9 cellular contexts compared by ENCODE assay signal in the genomic region with DNA sequence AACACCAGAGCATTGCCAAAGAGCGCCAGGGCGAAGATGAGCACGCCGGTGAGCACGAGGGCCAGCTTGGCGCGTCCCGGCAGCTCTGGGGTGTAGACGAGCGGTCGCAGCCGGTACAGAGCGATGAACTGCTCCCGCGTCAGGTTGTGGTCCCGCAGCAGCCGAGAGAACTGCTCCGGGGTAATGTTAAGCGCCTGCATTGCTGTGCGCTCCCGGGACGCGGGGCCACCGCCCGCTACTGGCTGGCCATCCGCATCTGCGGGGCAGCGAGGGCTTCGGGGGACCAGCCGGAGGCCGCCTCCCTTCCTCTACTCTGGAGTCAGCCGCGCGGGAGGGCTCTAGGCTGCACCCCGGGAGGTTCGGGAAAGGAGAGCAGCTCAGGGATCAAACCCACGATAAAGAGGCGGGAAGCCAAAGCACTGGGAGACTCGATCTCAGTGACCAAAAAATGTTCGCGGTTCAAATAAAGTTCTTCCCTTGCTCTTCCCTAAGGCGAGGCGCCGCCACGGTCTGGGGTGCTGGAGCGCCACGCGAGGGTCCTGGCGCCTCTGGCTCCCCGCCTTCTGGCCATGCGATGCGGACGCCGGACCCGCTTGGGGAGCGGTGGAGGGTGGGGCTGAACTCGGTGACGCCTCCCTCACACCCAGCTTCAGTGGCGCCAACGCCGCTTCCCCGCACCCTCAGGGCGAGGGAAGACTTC. TPM values are rescaled to one million over a fixed set of nuclear protein-coding genes. Genes with fewer than 3 reads are reported as not detected.
DNase-seq lines count a peak whose midpoint lies in the region; ATAC-seq and TF ChIP-seq lines count a peak whose summit lies in the region.
"Had no signal": no experiment of that assay in that cellular context is flagged by ENCODE, and none has a peak within 500 bp of the region (broad histone marks: within the 10 kb centered on the region; RNA-seq: fewer than 3 reads in every experiment).

A gene (minus strand): TSS at position 571 of the 700 bp plus-strand sequence. CDS start 371 bp downstream, at position 200.

- H3K27ac ChIP-seq in subcutaneous abdominal adipose tissue (ENCODE audit: low read depth, low read length) = no peak within 1 kb of the TSS
- H3K27ac ChIP-seq: BLaER1 treated with 17β-estradiol and CSF1 and Interleukin-3, amounts not matched to agents 10 nM and 100 nM had no signal

- no peak within 1 kb of the TSS for H3K9ac ChIP-seq in subcutaneous abdominal adipose tissue (ENCODE audit: low read length in 5 of 5)
- H3K9ac ChIP-seq: BLaER1 treated with 17β-estradiol and CSF1 and Interleukin-3, amounts not matched to agents 10 nM and 100 nM had no signal

- H3K4me1 ChIP-seq in subcutaneous abdominal adipose tissue (ENCODE audit: control insufficient read depth in 5 of 5, insufficient read depth in 5 of 5, low read length in 5 of 5) = peaks cover 0 to 12% (median 10%) of the 10 kb centered on the region in 5 donors

- no peaks in the 10 kb centered on the region for H3K9me3 Mint-ChIP-seq in activated CD4-positive, alpha-beta T cell treated with anti-CD3 and anti-CD28 coated beads, Interleukin-2, amount 10 ng/mL, durations not matched to agents 24 days and 14 days
- H3K9me3 Mint-ChIP-seq in immature natural killer cell = peaks cover 0 to 2% (median 0%) of the 10 kb centered on the region in 6 donors

- no peak within 1 kb of the TSS for H3K27ac Mint-ChIP-seq in activated CD4-positive, alpha-beta T cell treated with anti-CD3 and anti-CD28 coated beads, Interleukin-2, amount 10 ng/mL, durations not matched to agents 24 days and 14 days
- H3K27ac Mint-ChIP-seq in immature natural killer cell = no peak within 1 kb of the TSS

- peak within 1 kb of the TSS; percentile 36 for H3K4me3 Mint-ChIP-seq in activated CD4-positive, alpha-beta T cell treated with anti-CD3 and anti-CD28 coated beads, Interleukin-2, amount 10 ng/mL, durations not matched to agents 24 days and 14 days
- peak within 1 kb of the TSS in 3 of 5 donors; percentile 3 to 39 (median 22) for H3K4me3 Mint-ChIP-seq in immature natural killer cell

- peaks cover 5% of the 10 kb centered on the region for H3K4me1 Mint-ChIP-seq in activated CD4-positive, alpha-beta T cell treated with anti-CD3 and anti-CD28 coated beads, Interleukin-2, amount 10 ng/mL, durations not matched to agents 24 days and 14 days
- peaks cover 3 to 7% of the 10 kb centered on the region in 2 donors for H3K4me1 Mint-ChIP-seq in immature natural killer cell

- peaks cover 59% of the 10 kb centered on the region for H3K27me3 Mint-ChIP-seq in activated CD4-positive, alpha-beta T cell treated with anti-CD3 and anti-CD28 coated beads, Interleukin-2, amount 10 ng/mL, durations not matched to agents 24 days and 14 days
- H3K27me3 Mint-ChIP-seq in immature natural killer cell (ENCODE audit: low read depth in 3 of 3) = peaks cover 10 to 34% (median 11%) of the 10 kb centered on the region in 3 donors

- no peaks in the 10 kb centered on the region for H3K36me3 ChIP-seq in subcutaneous abdominal adipose tissue (ENCODE audit: control insufficient read depth in 5 of 5, insufficient read depth in 5 of 5, low read length in 5 of 5)
- H3K36me3 ChIP-seq: BLaER1 treated with 17β-estradiol and CSF1 and Interleukin-3, amounts not matched to agents 10 nM and 100 nM had no signal

- H3K4me3 ChIP-seq in astrocyte of the cerebellum (ENCODE audit: low read depth, low read length) (peak within 1 kb of the TSS; percentile 43), subcutaneous abdominal adipose tissue (ENCODE audit: low read depth in 1 of 5, low read length in 5 of 5) (peak within 1 kb of the TSS; percentile 31 to 62 (median 50))
- H3K4me3 ChIP-seq: BLaER1 treated with 17β-estradiol and CSF1 and Interleukin-3, amounts not matched to agents 10 nM and 100 nM had no signal

- no peaks in the 10 kb centered on the region for H3K9me3 ChIP-seq in subcutaneous abdominal adipose tissue (ENCODE audit: control insufficient read depth in 5 of 5, low read length in 5 of 5)

- no peak for DNase-seq in activated CD4-positive, alpha-beta T cell treated with anti-CD3 and anti-CD28 coated beads, Interleukin-2, amount 10 ng/mL, durations not matched to agents 24 days and 14 days
- DNase-seq in activated CD4-positive, alpha-beta T cell treated with anti-CD3 and anti-CD28 coated beads, Interleukin-2, amount 50 U/mL, for 1 hour = no peak
- DNase-seq in astrocyte of the cerebellum (ENCODE audit: low read depth) (no peak), immature natural killer cell (no peak), cerebellar nuclear complex (lab: John Stamatoyannopoulos, UW) (no peak), NCI-H2081 treated with DMSO at 0.1 percent for 48 hours (lab: John Stamatoyannopoulos, UW) (no peak)

- intact Hi-C loops in activated CD4-positive, alpha-beta T cell treated with anti-CD3 and anti-CD28 coated beads, Interleukin-2, amount 10 ng/mL, durations not matched to agents 24 days and 14 days (cut with micrococcal nuclease) = no loop called here

- in situ Hi-C loops in astrocyte of the cerebellum (cut with HindIII; ENCODE audit: low sequenced_read_pairs) = no loop called here

- peaks cover 16 to 28% (median 19%) of the 10 kb centered on the region in 5 donors for H3K27me3 ChIP-seq in subcutaneous abdominal adipose tissue (ENCODE audit: control insufficient read depth in 5 of 5, insufficient read depth in 4 of 5, low read length in 5 of 5)
- H3K27me3 ChIP-seq: BLaER1 treated with 17β-estradiol and CSF1 and Interleukin-3, amounts not matched to agents 10 nM and 100 nM had no signal

- ATAC-seq in GM21447 (IDR thresholded peaks at IDR 0.05; ENCODE audit: unreplicated experiment) = no peak

- H3K36me3 Mint-ChIP-seq in activated CD4-positive, alpha-beta T cell treated with anti-CD3 and anti-CD28 coated beads, Interleukin-2, amount 10 ng/mL, durations not matched to agents 24 days and 14 days (ENCODE audit: low read depth) = no peaks in the 10 kb centered on the region
- H3K36me3 Mint-ChIP-seq in immature natural killer cell = peaks cover 0 to 5% (median 0%) of the 10 kb centered on the region in 3 donors

- TF ChIP-seq CTCF in astrocyte of the cerebellum (IDR thresholded peaks at IDR 0.05; ENCODE audit: low read depth, low read length, missing control alignments) = no peak

RNA-seq across cellular contexts. Expression of the gene that starts here (rescaled TPM):
- not detected in 2 replicates for total RNA-seq in activated CD4-positive, alpha-beta T cell treated with anti-CD3 and anti-CD28 coated beads, Interleukin-2, amount 10 ng/mL, durations not matched to agents 24 days and 14 days
- polyA plus RNA-seq in immature natural killer cell = not detected
